19 cellular contexts compared by ENCODE assay signal in genomic region chr4:53932784-53933183, GRCh38.
DNase-seq lines count a peak whose midpoint lies in the region; ATAC-seq and TF ChIP-seq lines count a peak whose summit lies in the region.
"Had no signal": no experiment of that assay in that cellular context is flagged by ENCODE, and none has a peak within 500 bp of the region (broad histone marks: within the 10 kb centered on the region; RNA-seq: fewer than 3 reads in every experiment).

No MANE protein-coding gene starts in this region.

- TF ChIP-seq EP300 in gastroesophageal sphincter (IDR thresholded peaks at IDR 0.05), result no peak

- no peak overlapping the region for H3K9ac ChIP-seq in PC-3 (ENCODE audit: low read length)

- TF ChIP-seq CTCF in BJ (IDR thresholded peaks at IDR 0.05; ENCODE audit: insufficient read depth, low read depth, low read length) (no peak), PC-3 (conservative IDR thresholded peaks at IDR 0.05; ENCODE audit: low read depth, low read length) (no peak), chondrocyte (IDR thresholded peaks at IDR 0.05) (no peak), osteoblast (IDR thresholded peaks at IDR 0.05; ENCODE audit: extremely low read depth, low read depth, low read length) (no peak), gastroesophageal sphincter (IDR thresholded peaks at IDR 0.05) (no peak)

- H3K4me1 Mint-ChIP-seq in chondrocyte (ENCODE audit: low read depth), result peaks cover 33% of the 10 kb centered on the region
- H3K4me1 Mint-ChIP-seq: activated B cell treated with CpG ODN at 0.5 μM for 24 hours, CD14-positive monocyte, natural killer cell had no signal

- DNase-seq in BJ (ENCODE audit: low read depth) (peak; percentile 69), PC-3 (peak; percentile 56), chondrocyte (ENCODE audit: low spot score) (no peak), osteoblast (ENCODE audit: insufficient read length, low spot score, missing footprints) (no peak), DMS79 treated with DMSO at 0.1 percent for 48 hours (lab: John Stamatoyannopoulos, UW) (no peak)
- DNase-seq: activated B cell treated with CpG ODN at 0.5 μM for 24 hours; amygdala; effector CD4-positive, alpha-beta T cell; gastrocnemius medialis; natural killer cell; NCI-H1105; NCI-H2171 treated with DMSO at 0.1 percent for 48 hours; stimulated activated CD4-positive, alpha-beta T cell treated with anti-CD3 and anti-CD28 coated beads, Interleukin-1b, Interleukin-23, amount 100 ng/mL, for 48 hours had no signal

- TF ChIP-seq POLR2A in gastroesophageal sphincter (IDR thresholded peaks at IDR 0.05), result no peak

- POLR2A ChIA-PET in BJ (lab: Charles Lee), result interaction anchor here (0.6 kb wide), 1 partner anchor 296 kb away, joined by 3 read pairs; the partner anchor contains the start of gene PDGFRA
- POLR2A ChIA-PET in PC-3 (lab: Charles Lee; ENCODE audit: unreplicated experiment), result no interaction called here

- peak overlapping the region; percentile 27 for H3K4me3 Mint-ChIP-seq in chondrocyte (ENCODE audit: unreplicated experiment)
- H3K4me3 Mint-ChIP-seq: activated B cell treated with CpG ODN at 0.5 μM for 24 hours, CD14-positive monocyte, natural killer cell had no signal

- H3K79me2 ChIP-seq in PC-3 (ENCODE audit: low read length) (no peaks in the 10 kb centered on the region), osteoblast (ENCODE audit: insufficient read depth, low read length) (no peaks in the 10 kb centered on the region)

- no peak for ATAC-seq in PC-3
- no peak for ATAC-seq in HG02870 (IDR thresholded peaks at IDR 0.05; ENCODE audit: unreplicated experiment)
- no peak for ATAC-seq in gastroesophageal sphincter
- no peak for ATAC-seq in GM19397 (IDR thresholded peaks at IDR 0.05; ENCODE audit: unreplicated experiment)
- ATAC-seq: gastrocnemius medialis, natural killer cell had no signal

- H3K36me3 ChIP-seq in BJ (ENCODE audit: control insufficient read depth, insufficient read depth, low read length), result no peaks in the 10 kb centered on the region
- no peaks in the 10 kb centered on the region for H3K36me3 ChIP-seq in PC-3 (ENCODE audit: low read depth, low read length)
- H3K36me3 ChIP-seq in osteoblast (ENCODE audit: insufficient read depth, low read length), result no peaks in the 10 kb centered on the region
- no peaks in the 10 kb centered on the region for H3K36me3 ChIP-seq in gastroesophageal sphincter
- H3K36me3 ChIP-seq: gastrocnemius medialis, suprapubic skin had no signal

- H4K20me1 ChIP-seq in PC-3 (ENCODE audit: low read length), result no peaks in the 10 kb centered on the region
- no peaks in the 10 kb centered on the region for H4K20me1 ChIP-seq in osteoblast (ENCODE audit: insufficient read depth, low read length)

- no peaks in the 10 kb centered on the region for H3F3A ChIP-seq in PC-3 (ENCODE audit: low read length, unreplicated experiment)

- CTCF ChIA-PET in BJ (lab: Yijun Ruan, JAX), result interaction anchor here (0.6 to 6.4 kb wide), 9 partner anchors 13 to 300 kb away, joined by 3 to 58 read pairs (median 4); partner anchors contain the start of gene PDGFRA
- CTCF ChIA-PET in PC-3 (lab: Charles Lee), result no interaction called here

- H3K9me3 ChIP-seq in PC-3 (ENCODE audit: low read length) (no peaks in the 10 kb centered on the region), osteoblast (ENCODE audit: low read depth, low read length) (no peaks in the 10 kb centered on the region), gastroesophageal sphincter (no peaks in the 10 kb centered on the region)
- H3K9me3 ChIP-seq: gastrocnemius medialis, suprapubic skin had no signal

- H3K9me2 ChIP-seq in PC-3 (replicated peaks; ENCODE audit: low read length), result no peaks in the 10 kb centered on the region

- BruUV-seq in PC-3 (replicated peaks; lab: Mats Ljungman, UMichigan), result no TSS peak

- H3K4me1 ChIP-seq in PC-3 (ENCODE audit: insufficient read depth, low read length) (peaks cover 31% of the 10 kb centered on the region), osteoblast (ENCODE audit: insufficient read depth, low read length) (peaks cover 81% of the 10 kb centered on the region), gastroesophageal sphincter (peaks cover 0 to 8% (median 0%) of the 10 kb centered on the region in 3 donors)
- H3K4me1 ChIP-seq: gastrocnemius medialis had no signal

- no peaks in the 10 kb centered on the region for H3K27me3 ChIP-seq in BJ (ENCODE audit: control insufficient read depth, insufficient read depth, low read length)
- no peaks in the 10 kb centered on the region for H3K27me3 ChIP-seq in PC-3 (ENCODE audit: low read length)
- H3K27me3 ChIP-seq in osteoblast (ENCODE audit: insufficient read depth, low read length), result no peaks in the 10 kb centered on the region
- H3K27me3 ChIP-seq in gastroesophageal sphincter, result peaks cover 65% of the 10 kb centered on the region
- H3K27me3 ChIP-seq: gastrocnemius medialis, suprapubic skin had no signal

- peaks cover 3% of the 10 kb centered on the region for H3K9me3 Mint-ChIP-seq in chondrocyte (ENCODE audit: low read depth)
- H3K9me3 Mint-ChIP-seq: activated B cell treated with CpG ODN at 0.5 μM for 24 hours; activated T-helper 2 cell treated with anti-CD3 and anti-CD28 coated beads, Interferon-gamma antibody, Interleukin-2, Interleukin-4, amounts not matched to agents 10 μg/mL and 5 μg/mL and 100 μg/mL, durations not matched to agents 14 hours and 24 hours and 36 hours; CD14-positive monocyte; natural killer cell had no signal

- no peak overlapping the region for H3K27ac ChIP-seq in PC-3 (ENCODE audit: low read length)
- H3K27ac ChIP-seq in osteoblast (ENCODE audit: low read depth, low read length), result peak overlapping the region; percentile 89
- no peak overlapping the region for H3K27ac ChIP-seq in gastroesophageal sphincter
- H3K27ac ChIP-seq: gastrocnemius medialis, suprapubic skin had no signal

- 32 to 70% methylated on average over 3 of the region's 3 CpGs for WGBS in gastroesophageal sphincter (ENCODE audit: low coverage in 1 of 2), 2 donors

- H3K27me3 Mint-ChIP-seq in chondrocyte (ENCODE audit: low read depth), result no peaks in the 10 kb centered on the region

- peak overlapping the region; percentile 91 for H3K27ac Mint-ChIP-seq in chondrocyte (ENCODE audit: unreplicated experiment)
- H3K27ac Mint-ChIP-seq: activated B cell treated with CpG ODN at 0.5 μM for 24 hours; activated T-helper 2 cell treated with anti-CD3 and anti-CD28 coated beads, Interferon-gamma antibody, Interleukin-2, Interleukin-4, amounts not matched to agents 10 μg/mL and 5 μg/mL and 100 μg/mL, durations not matched to agents 14 hours and 24 hours and 36 hours; natural killer cell had no signal

- no peak overlapping the region for H3K4me3 ChIP-seq in BJ (ENCODE audit: low read depth, low read length)
- H3K4me3 ChIP-seq in PC-3 (ENCODE audit: low read length), result no peak overlapping the region
- peak overlapping the region; percentile 23 for H3K4me3 ChIP-seq in osteoblast (ENCODE audit: insufficient read depth, low read length)
- no peak overlapping the region for H3K4me3 ChIP-seq in gastroesophageal sphincter
- H3K4me3 ChIP-seq: gastrocnemius medialis, suprapubic skin had no signal

- H2AFZ ChIP-seq in PC-3 (ENCODE audit: low read length) (no peak overlapping the region), osteoblast (ENCODE audit: low read length) (peak overlapping the region; percentile 1)

- intact Hi-C loops in PC-3 (cut with micrococcal nuclease), result loop anchor here (5.0 kb wide), 1 partner anchor 55 kb away; no protein-coding TSS in a partner anchor

- H3K4me2 ChIP-seq in PC-3 (ENCODE audit: low read length) (no peak overlapping the region), osteoblast (ENCODE audit: insufficient read depth, low read length) (peak overlapping the region; percentile 65)

- H3K36me3 Mint-ChIP-seq in chondrocyte (ENCODE audit: low read depth), result peaks cover 3% of the 10 kb centered on the region
- H3K36me3 Mint-ChIP-seq: CD14-positive monocyte, natural killer cell had no signal

Comparison
In these comparisons a context has a peak if more than half of its experiments do, and no peak if none do; other contexts are left out.
1. DNase-seq: peak in BJ (single experiment) and PC-3 (single experiment); none in chondrocyte (single experiment), osteoblast (single experiment) and DMS79 treated with DMSO at 0.1 percent for 48 hours (single experiment).